In the genomic region with DNA sequence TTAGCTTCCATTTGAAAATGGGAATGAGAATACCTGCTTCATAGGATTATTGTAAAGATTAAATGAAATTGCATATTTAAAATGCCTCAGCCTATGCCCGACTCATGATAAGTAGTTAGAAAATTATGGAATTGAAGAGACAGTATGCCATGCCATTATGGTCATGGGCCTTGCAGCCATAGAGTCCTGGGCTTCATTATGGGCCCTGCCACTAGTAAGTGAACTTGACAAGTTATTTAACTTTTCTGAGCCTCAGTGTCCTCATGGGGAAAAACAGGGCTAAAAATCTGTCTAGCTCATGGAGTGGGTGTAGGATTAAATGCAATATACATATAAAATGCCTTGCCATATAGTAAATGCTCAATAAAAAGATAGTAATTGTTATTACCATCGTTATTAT, we compare ENCODE assay signal across 34 cellular contexts.
"Had no signal": no experiment of that assay in that cellular context is flagged by ENCODE, and none has a peak within 500 bp of the region (broad histone marks: within the 10 kb centered on the region; RNA-seq: fewer than 3 reads in every experiment).

No MANE protein-coding gene starts in this region.

- ATAC-seq: activated CD8-positive, alpha-beta T cell treated with anti-CD3 and anti-CD28 coated beads for 36 hours; activated naive CD4-positive, alpha-beta T cell treated with anti-CD3 and anti-CD28 coated beads, Interleukin-2, amount 50 U/mL, for 72 hours; activated T-cell treated with anti-CD3 and anti-CD28 coated beads, Interleukin-2, amount 50 U/mL, for 4 hours; activated T-cell treated with anti-CD3 and anti-CD28 coated beads, Interleukin-2, amount 50 U/mL, for 72 hours; activated T-helper 17 cell treated with anti-CD3 and anti-CD28 coated beads, Interleukin-2, amount 50 U/mL, for 72 hours; body of pancreas had no signal

- H3K9me3 ChIP-seq: adrenal gland, body of pancreas, breast epithelium had no signal

- H3K27me3 Mint-ChIP-seq: activated B cell treated with CpG ODN at 0.5 μM for 24 hours; activated CD4-positive, alpha-beta memory T cell treated with anti-CD3 and anti-CD28 coated beads for 36 hours; activated CD4-positive, alpha-beta T cell treated with anti-CD3 and anti-CD28 coated beads, Interleukin-2, amount 10 ng/mL, durations not matched to agents 24 days and 14 days; activated CD8-positive, alpha-beta T cell treated with anti-CD3 and anti-CD28 coated beads for 36 hours; activated naive CD8-positive, alpha-beta T cell treated with anti-CD3 and anti-CD28 coated beads for 36 hours; activated T-helper 17 cell treated with anti-CD3 and anti-CD28 coated beads, Interleukin-2, amount 50 U/mL, for 72 hours had no signal

- H3K27ac ChIP-seq: adrenal gland, body of pancreas, brain microvascular endothelial cell, breast epithelium, VCaP had no signal

- H3K4me3 ChIP-seq: adrenal gland, body of pancreas, breast epithelium had no signal

- H3K4me1 Mint-ChIP-seq: activated B cell treated with CpG ODN at 0.5 μM for 24 hours; activated CD4-positive, alpha-beta T cell treated with anti-CD3 and anti-CD28 coated beads, Interleukin-2, amount 10 ng/mL, durations not matched to agents 24 days and 14 days; activated naive CD8-positive, alpha-beta T cell treated with anti-CD3 and anti-CD28 coated beads for 36 hours; activated T-helper 17 cell treated with anti-CD3 and anti-CD28 coated beads, Interleukin-2, amount 50 U/mL, for 72 hours had no signal

- H3K36me3 Mint-ChIP-seq: activated CD4-positive, alpha-beta memory T cell treated with anti-CD3 and anti-CD28 coated beads for 36 hours; activated naive CD4-positive, alpha-beta T cell treated with anti-CD3 and anti-CD28 coated beads, Interleukin-2, amount 50 U/mL, for 72 hours; activated naive CD8-positive, alpha-beta T cell treated with anti-CD3 and anti-CD28 coated beads for 36 hours had no signal

- H3K4me3 Mint-ChIP-seq: activated B cell treated with CpG ODN at 0.5 μM for 24 hours; activated CD4-positive, alpha-beta memory T cell treated with anti-CD3 and anti-CD28 coated beads for 36 hours; activated CD4-positive, alpha-beta T cell treated with anti-CD3 and anti-CD28 coated beads, Interleukin-2, amount 10 ng/mL, durations not matched to agents 24 days and 14 days; activated CD8-positive, alpha-beta T cell treated with anti-CD3 and anti-CD28 coated beads for 36 hours; activated naive CD4-positive, alpha-beta T cell treated with anti-CD3 and anti-CD28 coated beads for 36 hours; activated naive CD8-positive, alpha-beta T cell treated with anti-CD3 and anti-CD28 coated beads for 36 hours; activated T-cell treated with anti-CD3 and anti-CD28 coated beads, Interleukin-2, amount 50 U/mL, for 4 hours; activated T-cell treated with anti-CD3 and anti-CD28 coated beads, Interleukin-2, amount 50 U/mL, for 72 hours; activated T-helper 1 cell treated with anti-CD3 and anti-CD28 coated beads, Interleukin-12 subunit alpha, Interleukin-12 subunit beta, Interleukin-2, Interleukin-4 antibody, amounts not matched to agents 30 ng/mL and 10 ng/mL and 1 ng/mL, durations not matched to agents 14 hours and 24 hours and 36 hours; activated T-helper 17 cell treated with anti-CD3 and anti-CD28 coated beads, Interleukin-2, amount 50 U/mL, for 72 hours; T-helper 1 cell treated with Interleukin-12 subunit alpha and Interleukin-12 subunit beta and Interleukin-4 antibody, amounts not matched to agents 30 μg/mL and 1 μg/mL, for 36 hours; T-helper 2 cell treated with Interferon-gamma antibody and Interleukin-4, amounts not matched to agents 5 μg/mL and 100 μg/mL, for 36 hours had no signal

- DNase-seq: activated B cell treated with CpG ODN at 0.5 μM for 24 hours; activated CD4-positive, alpha-beta memory T cell treated with anti-CD3 and anti-CD28 coated beads for 36 hours; activated CD4-positive, alpha-beta T cell treated with anti-CD3 and anti-CD28 coated beads for 4 hours; activated CD4-positive, alpha-beta T cell treated with anti-CD3 and anti-CD28 coated beads, Interleukin-2, amount 10 ng/mL, durations not matched to agents 24 days and 14 days; activated CD4-positive, alpha-beta T cell treated with anti-CD3 and anti-CD28 coated beads, Interleukin-2, amount 50 U/mL, for 1 hour; activated CD4-positive, alpha-beta T cell treated with anti-CD3 and anti-CD28 coated beads, Interleukin-2, amount 50 U/mL, for 4 hours; activated CD4-positive, CD25-positive, alpha-beta regulatory T cell treated with anti-CD3 and anti-CD28 coated beads, Interleukin-2, amount 50 U/mL, for 72 hours; activated CD8-positive, alpha-beta T cell treated with anti-CD3 and anti-CD28 coated beads for 36 hours; activated effector memory CD4-positive, alpha-beta T cell treated with anti-CD3 and anti-CD28 coated beads, Interleukin-2, amount 50 U/mL, for 16 hours; activated gamma-delta T cell treated with Interleukin-2 at 50 U/mL for 16 hours; activated naive CD4-positive, alpha-beta T cell; activated naive CD4-positive, alpha-beta T cell treated with anti-CD3 and anti-CD28 coated beads for 36 hours; activated naive CD4-positive, alpha-beta T cell treated with anti-CD3 and anti-CD28 coated beads, Interleukin-2, amount 50 U/mL, for 16 hours; activated naive CD8-positive, alpha-beta T cell treated with anti-CD3 and anti-CD28 coated beads for 36 hours; activated T-cell treated with anti-CD3 and anti-CD28 coated beads for 4 hours; activated T-cell treated with anti-CD3 and anti-CD28 coated beads, Interleukin-2, amount 50 U/mL, for 1 hour; activated T-cell treated with anti-CD3 and anti-CD28 coated beads, Interleukin-2, amount 50 U/mL, for 4 hours; activated T-cell treated with anti-CD3 and anti-CD28 coated beads, Interleukin-2, amount 50 U/mL, for 72 hours; adrenal gland; amniotic stem cell; aorta; body of pancreas; brain microvascular endothelial cell; central memory CD4-positive, alpha-beta T cell; T-helper 1 cell; T-helper 2 cell; T-helper 9 cell had no signal

- H3K9me3 Mint-ChIP-seq: activated B cell treated with CpG ODN at 0.5 μM for 24 hours; activated CD4-positive, alpha-beta memory T cell treated with anti-CD3 and anti-CD28 coated beads for 36 hours; activated CD4-positive, alpha-beta T cell treated with anti-CD3 and anti-CD28 coated beads, Interleukin-2, amount 10 ng/mL, durations not matched to agents 24 days and 14 days; activated CD8-positive, alpha-beta T cell treated with anti-CD3 and anti-CD28 coated beads for 36 hours; activated naive CD4-positive, alpha-beta T cell treated with anti-CD3 and anti-CD28 coated beads for 36 hours; activated naive CD4-positive, alpha-beta T cell treated with anti-CD3 and anti-CD28 coated beads, Interleukin-2, amount 50 U/mL, for 72 hours; activated naive CD8-positive, alpha-beta T cell treated with anti-CD3 and anti-CD28 coated beads for 36 hours; activated T-cell treated with anti-CD3 and anti-CD28 coated beads, Interleukin-2, amount 50 U/mL, for 4 hours; activated T-cell treated with anti-CD3 and anti-CD28 coated beads, Interleukin-2, amount 50 U/mL, for 72 hours; activated T-helper 1 cell treated with anti-CD3 and anti-CD28 coated beads, Interleukin-12 subunit alpha, Interleukin-12 subunit beta, Interleukin-2, Interleukin-4 antibody, amounts not matched to agents 30 ng/mL and 10 ng/mL and 1 ng/mL, durations not matched to agents 14 hours and 24 hours and 36 hours; activated T-helper 17 cell treated with anti-CD3 and anti-CD28 coated beads, Interleukin-2, amount 50 U/mL, for 72 hours; T-helper 1 cell treated with Interleukin-12 subunit alpha and Interleukin-12 subunit beta and Interleukin-4 antibody, amounts not matched to agents 30 μg/mL and 1 μg/mL, for 36 hours; T-helper 2 cell treated with Interferon-gamma antibody and Interleukin-4, amounts not matched to agents 5 μg/mL and 100 μg/mL, for 36 hours had no signal

- H3K27ac Mint-ChIP-seq: activated B cell treated with CpG ODN at 0.5 μM for 24 hours; activated CD4-positive, alpha-beta memory T cell treated with anti-CD3 and anti-CD28 coated beads for 36 hours; activated CD4-positive, alpha-beta T cell treated with anti-CD3 and anti-CD28 coated beads, Interleukin-2, amount 10 ng/mL, durations not matched to agents 24 days and 14 days; activated CD8-positive, alpha-beta T cell treated with anti-CD3 and anti-CD28 coated beads for 36 hours; activated naive CD4-positive, alpha-beta T cell treated with anti-CD3 and anti-CD28 coated beads for 36 hours; activated naive CD4-positive, alpha-beta T cell treated with anti-CD3 and anti-CD28 coated beads, Interleukin-2, amount 50 U/mL, for 72 hours; activated naive CD8-positive, alpha-beta T cell treated with anti-CD3 and anti-CD28 coated beads for 36 hours; activated T-cell treated with anti-CD3 and anti-CD28 coated beads, Interleukin-2, amount 50 U/mL, for 72 hours; activated T-helper 1 cell treated with anti-CD3 and anti-CD28 coated beads, Interleukin-12 subunit alpha, Interleukin-12 subunit beta, Interleukin-2, Interleukin-4 antibody, amounts not matched to agents 30 ng/mL and 10 ng/mL and 1 ng/mL, durations not matched to agents 14 hours and 24 hours and 36 hours; activated T-helper 17 cell treated with anti-CD3 and anti-CD28 coated beads, Interleukin-2, amount 50 U/mL, for 72 hours; T-helper 1 cell treated with Interleukin-12 subunit alpha and Interleukin-12 subunit beta and Interleukin-4 antibody, amounts not matched to agents 30 μg/mL and 1 μg/mL, for 36 hours; T-helper 2 cell treated with Interferon-gamma antibody and Interleukin-4, amounts not matched to agents 5 μg/mL and 100 μg/mL, for 36 hours had no signal

- H3K4me1 ChIP-seq: adrenal gland, body of pancreas, breast epithelium had no signal

- H3K36me3 ChIP-seq: adrenal gland, brain microvascular endothelial cell, breast epithelium had no signal
